In the genomic region with DNA sequence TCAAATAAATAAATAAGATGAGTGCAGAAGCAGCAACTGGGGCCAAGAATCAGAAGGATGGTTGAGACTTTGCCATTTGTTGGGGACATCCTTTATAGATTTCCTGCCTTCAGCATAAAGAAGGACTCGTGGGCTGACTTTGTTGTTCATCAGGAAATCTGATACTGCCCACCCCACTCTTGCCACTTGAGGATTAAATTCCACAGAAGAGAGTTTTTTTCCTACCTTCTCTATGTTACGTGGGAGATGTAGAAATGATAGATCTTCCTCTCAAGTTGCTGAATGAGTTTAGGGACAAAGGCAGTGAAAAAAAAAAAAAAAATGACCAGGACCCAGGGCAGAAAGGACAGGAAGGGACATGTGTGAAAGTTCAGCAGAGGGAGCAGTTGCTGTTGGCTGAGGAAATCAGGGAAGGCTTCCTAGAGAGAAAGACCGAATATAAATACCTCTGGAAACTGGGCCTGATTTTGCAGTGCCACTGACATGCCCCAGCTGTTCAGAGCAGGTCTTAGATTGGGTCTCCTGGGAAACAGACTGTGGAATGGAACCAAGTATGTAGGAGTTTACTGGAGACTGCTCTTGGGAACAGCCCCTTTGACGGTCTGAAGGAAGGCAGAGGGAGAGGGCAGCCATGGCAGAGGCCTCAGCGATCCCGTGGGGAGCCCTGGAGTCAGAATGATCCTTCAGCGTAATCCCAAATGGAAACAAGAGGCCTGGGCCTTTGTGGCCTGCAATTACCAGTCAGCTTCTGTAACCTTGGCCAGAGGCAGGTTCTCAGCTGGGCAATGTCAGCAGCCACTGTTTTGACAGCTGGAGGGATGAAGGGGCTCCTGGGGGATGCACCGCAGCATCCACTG, we compare ENCODE assay signal across 14 cellular contexts. TPM values are rescaled to one million over a fixed set of nuclear protein-coding genes. Genes with fewer than 3 reads are reported as not detected.
DNase-seq lines count a peak whose midpoint lies in the region; ATAC-seq and TF ChIP-seq lines count a peak whose summit lies in the region.
"Had no signal": no experiment of that assay in that cellular context is flagged by ENCODE, and none has a peak within 500 bp of the region (broad histone marks: within the 10 kb centered on the region; RNA-seq: fewer than 3 reads in every experiment).

No MANE protein-coding gene starts in this region.

- DNase-seq in activated CD4-positive, alpha-beta T cell treated with anti-CD3 and anti-CD28 coated beads, Interleukin-2, amount 10 ng/mL, durations not matched to agents 24 days and 14 days = peak; percentile 29
- DNase-seq in activated CD4-positive, alpha-beta T cell treated with anti-CD3 and anti-CD28 coated beads for 1 hour = no peak
- peak; percentile 63 for DNase-seq in left ventricle myocardium inferior
- DNase-seq in aorta = no peak
- DNase-seq in head of caudate nucleus = no peak
- DNase-seq in CD4-positive, alpha-beta memory T cell = no peak
- DNase-seq: midbrain, NCI-H510A treated with DMSO at 0.1 percent for 48 hours had no signal

- 30 to 37% methylated on average over 8 of the region's 8 CpGs for WGBS in aorta, 2 donors

- CTCF ChIA-PET in CD4-positive, alpha-beta memory T cell (lab: Charles Lee; ENCODE audit: partially characterized antibody) = no interaction called here

- no peak overlapping the region for H3K4me3 Mint-ChIP-seq in activated CD4-positive, alpha-beta T cell treated with anti-CD3 and anti-CD28 coated beads, Interleukin-2, amount 10 ng/mL, durations not matched to agents 24 days and 14 days
- H3K4me3 Mint-ChIP-seq in CD4-positive, alpha-beta memory T cell = no peak overlapping the region

- no peaks in the 10 kb centered on the region for H3K27me3 ChIP-seq in left ventricle myocardium inferior (ENCODE audit: low read depth)
- H3K27me3 ChIP-seq in neuron (ENCODE audit: insufficient read depth, low read length) = no peaks in the 10 kb centered on the region
- H3K27me3 ChIP-seq in aorta (ENCODE audit: control insufficient read depth in 1 of 2, insufficient read depth in 2 of 2, low read length in 1 of 2) = no peaks in the 10 kb centered on the region
- no peaks in the 10 kb centered on the region for H3K27me3 ChIP-seq in CD4-positive, alpha-beta memory T cell (ENCODE audit: insufficient read depth, low read length)
- H3K27me3 ChIP-seq: brain microvascular endothelial cell had no signal

- TF ChIP-seq CTCF in left ventricle myocardium inferior (IDR thresholded peaks at IDR 0.05; ENCODE audit: borderline replicate concordance) = peak; percentile 15

- H3K4me1 Mint-ChIP-seq in activated CD4-positive, alpha-beta T cell treated with anti-CD3 and anti-CD28 coated beads, Interleukin-2, amount 10 ng/mL, durations not matched to agents 24 days and 14 days = no peaks in the 10 kb centered on the region
- H3K4me1 Mint-ChIP-seq in CD4-positive, alpha-beta memory T cell = no peaks in the 10 kb centered on the region

- POLR2A ChIA-PET in CD4-positive, alpha-beta memory T cell (lab: Charles Lee; ENCODE audit: partially characterized antibody) = no interaction called here

- H3K36me3 Mint-ChIP-seq in activated CD4-positive, alpha-beta T cell treated with anti-CD3 and anti-CD28 coated beads, Interleukin-2, amount 10 ng/mL, durations not matched to agents 24 days and 14 days (ENCODE audit: low read depth) = no peaks in the 10 kb centered on the region
- peaks cover 0 to 10% of the 10 kb centered on the region in 2 donors for H3K36me3 Mint-ChIP-seq in CD4-positive, alpha-beta memory T cell

- H3K27ac ChIP-seq in left ventricle myocardium inferior (replicated peaks) (peak overlapping the region; percentile 79), aorta (ENCODE audit: low read depth in 1 of 2, low read length in 2 of 2) (peak overlapping the region in 1 of 2 donors; percentile 7)
- H3K27ac ChIP-seq in CD4-positive, alpha-beta memory T cell (ENCODE audit: low read depth, low read length) = no peak overlapping the region
- H3K27ac ChIP-seq: A549, brain microvascular endothelial cell, HL-60 had no signal

- H3K36me3 ChIP-seq in left ventricle myocardium inferior (no peaks in the 10 kb centered on the region), neuron (ENCODE audit: insufficient read depth, low read length) (no peaks in the 10 kb centered on the region), aorta (ENCODE audit: control insufficient read depth in 1 of 2, insufficient read depth in 2 of 2, low read length in 1 of 2) (no peaks in the 10 kb centered on the region)
- H3K36me3 ChIP-seq in CD4-positive, alpha-beta memory T cell (ENCODE audit: insufficient read depth, low read length) = no peaks in the 10 kb centered on the region
- H3K36me3 ChIP-seq: brain microvascular endothelial cell had no signal

- intact Hi-C loops in activated CD4-positive, alpha-beta T cell treated with anti-CD3 and anti-CD28 coated beads, Interleukin-2, amount 10 ng/mL, durations not matched to agents 24 days and 14 days (cut with micrococcal nuclease) = no loop called here
- intact Hi-C loops in left ventricle myocardium inferior (cut with micrococcal nuclease) (no loop called here), aorta (cut with DNase I) (no loop called here), head of caudate nucleus (cut with DNase I) (no loop called here)
- intact Hi-C loops in CD4-positive, alpha-beta memory T cell (cut with micrococcal nuclease) = no loop called here

- no peak overlapping the region for H3K4me3 ChIP-seq in left ventricle myocardium inferior
- H3K4me3 ChIP-seq in neuron (ENCODE audit: low read length) = no peak overlapping the region
- H3K4me3 ChIP-seq in aorta (ENCODE audit: low read length in 2 of 2) = no peak overlapping the region
- no peak overlapping the region for H3K4me3 ChIP-seq in CD4-positive, alpha-beta memory T cell (ENCODE audit: low read length in 2 of 2)
- H3K4me3 ChIP-seq: A549 had no signal

- peak; percentile 70 for ATAC-seq in aorta (ENCODE audit: low FRiP score)
- no peak for ATAC-seq in HG02981 (IDR thresholded peaks at IDR 0.05; ENCODE audit: unreplicated experiment)
- ATAC-seq: A549 had no signal

- peak overlapping the region; percentile 18 for H2AFZ ChIP-seq in neuron (ENCODE audit: low read depth, low read length)

- H3K27me3 Mint-ChIP-seq in activated CD4-positive, alpha-beta T cell treated with anti-CD3 and anti-CD28 coated beads, Interleukin-2, amount 10 ng/mL, durations not matched to agents 24 days and 14 days = no peaks in the 10 kb centered on the region
- H3K27me3 Mint-ChIP-seq in CD4-positive, alpha-beta memory T cell = no peaks in the 10 kb centered on the region

- H3K27ac Mint-ChIP-seq in activated CD4-positive, alpha-beta T cell treated with anti-CD3 and anti-CD28 coated beads, Interleukin-2, amount 10 ng/mL, durations not matched to agents 24 days and 14 days = no peak overlapping the region
- H3K27ac Mint-ChIP-seq in CD4-positive, alpha-beta memory T cell = no peak overlapping the region

- H3K9me3 ChIP-seq in left ventricle myocardium inferior (replicated peaks) = no peaks in the 10 kb centered on the region
- H3K9me3 ChIP-seq in neuron (ENCODE audit: low read length) = no peaks in the 10 kb centered on the region
- no peaks in the 10 kb centered on the region for H3K9me3 ChIP-seq in aorta (ENCODE audit: control insufficient read depth, low read length)
- H3K9me3 ChIP-seq in CD4-positive, alpha-beta memory T cell (ENCODE audit: control insufficient read depth in 1 of 2, low read length in 2 of 2) = no peaks in the 10 kb centered on the region
- H3K9me3 ChIP-seq: A549 had no signal

- peaks cover 37% of the 10 kb centered on the region for H3K4me1 ChIP-seq in left ventricle myocardium inferior
- H3K4me1 ChIP-seq in neuron (ENCODE audit: insufficient read depth, low read length) = peaks cover 9% of the 10 kb centered on the region
- H3K4me1 ChIP-seq in aorta (ENCODE audit: control insufficient read depth in 1 of 2, insufficient read depth in 2 of 2, low read length in 2 of 2) = no peaks in the 10 kb centered on the region
- H3K4me1 ChIP-seq in CD4-positive, alpha-beta memory T cell (ENCODE audit: insufficient read depth, low read length) = no peaks in the 10 kb centered on the region

- H3K9me3 Mint-ChIP-seq in activated CD4-positive, alpha-beta T cell treated with anti-CD3 and anti-CD28 coated beads, Interleukin-2, amount 10 ng/mL, durations not matched to agents 24 days and 14 days = no peaks in the 10 kb centered on the region
- peaks cover 0 to 4% (median 0%) of the 10 kb centered on the region in 8 donors for H3K9me3 Mint-ChIP-seq in CD4-positive, alpha-beta memory T cell

RNA-seq across cellular contexts. Expression of gene C3orf20, which starts 50.9 kb away (rescaled TPM):
- total RNA-seq in activated CD4-positive, alpha-beta T cell treated with anti-CD3 and anti-CD28 coated beads, Interleukin-2, amount 10 ng/mL, durations not matched to agents 24 days and 14 days = 0.19 and 0.28 TPM in 2 replicates
- total RNA-seq in left ventricle myocardium inferior = not detected
- under 1 TPM; 0.16 to 0.30 TPM for total RNA-seq in aorta
- not detected for polyA plus RNA-seq in aorta
- under 1 TPM; 0.38 to 0.44 TPM for total RNA-seq in CD4-positive, alpha-beta memory T cell
- not detected for polyA plus RNA-seq in CD4-positive, alpha-beta memory T cell
- total RNA-seq: glomerular endothelial cell had no signal

Comparison
In these comparisons a context has a peak if more than half of its experiments do, and no peak if none do; other contexts are left out.
1. DNase-seq: peak in activated CD4-positive, alpha-beta T cell treated with anti-CD3 and anti-CD28 coated beads, Interleukin-2, amount 10 ng/mL, durations not matched to agents 24 days and 14 days (single experiment) and left ventricle myocardium inferior (single experiment); none in activated CD4-positive, alpha-beta T cell treated with anti-CD3 and anti-CD28 coated beads for 1 hour (single experiment), aorta (0 of 2), head of caudate nucleus (0 of 42) and CD4-positive, alpha-beta memory T cell (0 of 5).